8 cellular contexts compared by ENCODE assay signal in the genomic region with DNA sequence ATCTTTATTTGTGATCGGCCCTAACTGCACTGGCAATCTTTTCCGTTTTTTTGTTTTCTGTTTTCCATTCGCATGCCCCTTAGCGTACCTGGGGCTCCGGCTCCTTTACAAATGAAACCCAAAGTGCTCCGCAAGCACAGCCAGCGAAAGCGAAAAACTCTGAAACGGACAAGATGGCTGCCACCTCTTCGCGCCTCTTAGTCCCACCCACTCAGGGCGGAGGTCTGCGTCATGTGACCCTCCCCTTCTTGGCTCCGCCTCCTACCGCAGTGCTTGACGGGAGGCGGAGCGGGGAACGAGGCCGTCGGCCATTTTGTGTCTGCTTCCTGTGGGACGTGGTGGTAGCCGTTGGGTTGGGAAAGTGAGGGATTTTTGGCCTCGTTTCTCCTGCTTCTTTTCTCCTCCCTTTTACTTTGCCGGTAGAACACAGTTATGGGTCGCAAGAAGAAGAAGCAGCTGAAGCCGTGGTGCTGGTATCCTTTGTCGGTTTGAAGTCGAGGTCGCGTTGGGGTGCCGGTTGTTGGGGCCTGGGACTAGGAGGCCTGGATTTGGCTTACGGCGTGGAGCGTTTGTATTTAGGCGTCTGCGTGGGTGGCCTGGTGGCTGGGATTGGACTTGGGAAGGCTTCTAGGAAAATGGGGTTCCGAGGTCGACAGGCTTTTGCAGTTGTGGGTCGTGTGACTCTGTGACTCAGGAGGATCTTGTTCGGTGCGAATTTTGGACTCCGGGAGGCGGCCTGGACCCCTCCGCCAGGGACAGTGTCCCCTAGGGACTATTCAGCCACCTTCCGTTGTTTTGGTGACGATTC.
DNase-seq lines count a peak whose midpoint lies in the region; ATAC-seq and FAIRE-seq lines count a peak whose summit lies in the region.

A gene (plus strand): TSS at position 304 of the 808 bp plus-strand sequence. CDS start 129 bp downstream, at position 433.

- FAIRE-seq in islet of Langerhans (lab: Jason Lieb, UNC) = peak; percentile 70

- ATAC-seq in GM19023 (IDR thresholded peaks at IDR 0.05; ENCODE audit: unreplicated experiment) (peak; percentile 87), HG03342 (IDR thresholded peaks at IDR 0.05; ENCODE audit: unreplicated experiment) (peak; percentile 85)
- peak; percentile 92 to 95 for ATAC-seq in activated CD4-positive, CD25-positive, alpha-beta regulatory T cell treated with anti-CD3 and anti-CD28 coated beads, Interleukin-2, amount 50 U/mL, for 24 hours

- peak; percentile 94 for DNase-seq in AG08396 (ENCODE audit: low spot score)
- peak; percentile 90 for DNase-seq in NCI-H446 treated with DMSO at 0.1 percent for 48 hours (lab: John Stamatoyannopoulos, UW)
- peak; percentile 96 for DNase-seq in cerebellar cortex (ENCODE audit: low spot score)
- peak; percentile 91 for DNase-seq in stimulated activated CD4-positive, alpha-beta T cell treated with anti-CD3 and anti-CD28 coated beads, Interleukin-12 subunit alpha, Interleukin-12 subunit beta, amount 100 ng/mL, for 4 hours

Comparison
In these comparisons a context has a peak if more than half of its experiments do, and no peak if none do; other contexts are left out.
1. Peak in every context shown above with its lines: DNase-seq and ATAC-seq.